ENCODE assay signal across 21 cellular contexts in genomic region chr22:44151661-44152060, GRCh38. TPM values are rescaled to one million over a fixed set of nuclear protein-coding genes. Genes with fewer than 3 reads are reported as not detected.
DNase-seq lines count a peak whose midpoint lies in the region; FAIRE-seq and TF ChIP-seq lines count a peak whose summit lies in the region.
"Had no signal": no experiment of that assay in that cellular context is flagged by ENCODE, and none has a peak within 500 bp of the region (broad histone marks: within the 10 kb centered on the region; RNA-seq: fewer than 3 reads in every experiment).

No MANE protein-coding gene starts in this region.

- peak; percentile 92 for DNase-seq in AG20443 (ENCODE audit: low spot score)
- DNase-seq in HT1080 (ENCODE audit: low read depth) = peak; percentile 70
- DNase-seq in astrocyte (ENCODE audit: low read depth) = peak; percentile 82
- peak; percentile 60 for DNase-seq in glomerular visceral epithelial cell (ENCODE audit: extremely low spot score)
- DNase-seq in islet precursor cell = no peak
- DNase-seq in D721Med (ENCODE audit: insufficient read length, low spot score) = no peak
- DNase-seq in hippocampal formation (lab: John Stamatoyannopoulos, UW) = no peak
- DNase-seq in occipital lobe (lab: John Stamatoyannopoulos, UW) = no peak
- DNase-seq: activated CD8-positive, alpha-beta T cell treated with anti-CD3 and anti-CD28 coated beads for 36 hours; C1 segment of cervical spinal cord; DND-41; effector CD8-positive, alpha-beta T cell; glutamatergic neuron; Kasumi-1; left cardiac atrium; naive thymus-derived CD8-positive, alpha-beta T cell; NCI-H2081; NCI-H82; SHP77; stimulated activated CD4-positive, alpha-beta T cell treated with anti-CD3 and anti-CD28 coated beads, Interleukin-2, amount 100 ng/mL, for 48 hours; upper lobe of left lung had no signal

- no peaks in the 10 kb centered on the region for H3K36me3 ChIP-seq in astrocyte (ENCODE audit: insufficient read depth, low read length)

- H2AFZ ChIP-seq in astrocyte (ENCODE audit: low read depth, low read length) = no peak overlapping the region

- no peaks in the 10 kb centered on the region for H3K9me3 ChIP-seq in astrocyte (ENCODE audit: insufficient read depth, low read depth, low read length)
- H3K9me3 ChIP-seq: upper lobe of left lung had no signal

- no peaks in the 10 kb centered on the region for H3K36me3 Mint-ChIP-seq in astrocyte (ENCODE audit: low read depth, unreplicated experiment)
- H3K36me3 Mint-ChIP-seq: naive thymus-derived CD8-positive, alpha-beta T cell had no signal

- H3K4me2 ChIP-seq in astrocyte (ENCODE audit: low read length) = no peak overlapping the region

- H3K27me3 ChIP-seq in astrocyte (ENCODE audit: insufficient read depth, low read length) = no peaks in the 10 kb centered on the region
- H3K27me3 ChIP-seq: upper lobe of left lung had no signal

- TF ChIP-seq CTCF in astrocyte (IDR thresholded peaks at IDR 0.05; ENCODE audit: insufficient read depth, low read depth, low read length) (no peak), D721Med (IDR thresholded peaks at IDR 0.05; ENCODE audit: insufficient read depth, missing control alignments) (no peak)

- H3K4me3 ChIP-seq in astrocyte (ENCODE audit: insufficient read depth, low read depth, low read length) = no peak overlapping the region
- H3K4me3 ChIP-seq: upper lobe of left lung had no signal

- peaks cover 3% of the 10 kb centered on the region for H3K27me3 Mint-ChIP-seq in astrocyte (ENCODE audit: low read depth, unreplicated experiment)
- H3K27me3 Mint-ChIP-seq: activated CD8-positive, alpha-beta T cell treated with anti-CD3 and anti-CD28 coated beads for 36 hours had no signal

- H3K4me1 ChIP-seq in astrocyte (ENCODE audit: insufficient read depth, low read length) = peaks cover 19% of the 10 kb centered on the region
- H3K4me1 ChIP-seq: upper lobe of left lung had no signal

- no peak overlapping the region for H3K9ac ChIP-seq in astrocyte (ENCODE audit: low read length)

- peaks cover 8% of the 10 kb centered on the region for H4K20me1 ChIP-seq in astrocyte (ENCODE audit: insufficient read depth, low read length)

- H3K9me3 Mint-ChIP-seq in astrocyte (ENCODE audit: unreplicated experiment) = peaks cover 1% of the 10 kb centered on the region
- H3K9me3 Mint-ChIP-seq: activated CD8-positive, alpha-beta T cell treated with anti-CD3 and anti-CD28 coated beads for 36 hours; naive thymus-derived CD8-positive, alpha-beta T cell had no signal

- no peaks in the 10 kb centered on the region for H3K79me2 ChIP-seq in astrocyte (ENCODE audit: insufficient read depth, low read length)

- no peak overlapping the region for H3K27ac ChIP-seq in astrocyte (ENCODE audit: low read depth, low read length)
- H3K27ac ChIP-seq: upper lobe of left lung had no signal

- peaks cover 17% of the 10 kb centered on the region for H3K4me1 Mint-ChIP-seq in astrocyte (ENCODE audit: low read depth, unreplicated experiment)
- H3K4me1 Mint-ChIP-seq: naive thymus-derived CD8-positive, alpha-beta T cell had no signal

- peak; percentile 94 for FAIRE-seq in astrocyte (lab: Jason Lieb, UNC)
- FAIRE-seq in D721Med (lab: Jason Lieb, UNC) = no peak

- H3K4me3 Mint-ChIP-seq in astrocyte (ENCODE audit: unreplicated experiment) = no peak overlapping the region
- H3K4me3 Mint-ChIP-seq: activated CD8-positive, alpha-beta T cell treated with anti-CD3 and anti-CD28 coated beads for 36 hours; naive thymus-derived CD8-positive, alpha-beta T cell had no signal

- no peak overlapping the region for H3K27ac Mint-ChIP-seq in astrocyte (ENCODE audit: unreplicated experiment)
- H3K27ac Mint-ChIP-seq: activated CD8-positive, alpha-beta T cell treated with anti-CD3 and anti-CD28 coated beads for 36 hours; naive thymus-derived CD8-positive, alpha-beta T cell had no signal

RNA-seq across cellular contexts. Expression of gene PARVG, which starts 29.1 kb away (rescaled TPM):
- total RNA-seq in HT1080 (2014; rRNA removed; shearing (Covaris generic)) = 0.24 and 0.50 TPM in 2 replicates
- 0.23 and 0.26 TPM in 2 replicates for polyA plus RNA-seq in HT1080 (2015; cell fraction: cytosol; rRNA removed)
- 0.88 and 1.0 TPM in 2 replicates for polyA plus RNA-seq in HT1080 (2015; cell fraction: nucleus; rRNA removed)
- total RNA-seq in astrocyte (0.23 TPM in 1 of 2 replicates, not detected in the other), occipital lobe (0.47 TPM)

Comparison
In these comparisons a context has a peak if more than half of its experiments do, and no peak if none do; other contexts are left out.
1. DNase-seq: peak in AG20443 (single experiment), HT1080 (single experiment), astrocyte (single experiment) and glomerular visceral epithelial cell (single experiment); none in islet precursor cell (single experiment), D721Med (single experiment), hippocampal formation (0 of 2) and occipital lobe (single experiment).